ENCODE assay signal across 9 cellular contexts in genomic region chr4:1055721-1056590, GRCh38. TPM values are rescaled to one million over a fixed set of nuclear protein-coding genes. Genes with fewer than 3 reads are reported as not detected.
DNase-seq lines count a peak whose midpoint lies in the region; ATAC-seq and TF ChIP-seq lines count a peak whose summit lies in the region.
"Had no signal": no experiment of that assay in that cellular context is flagged by ENCODE, and none has a peak within 500 bp of the region (broad histone marks: within the 10 kb centered on the region; RNA-seq: fewer than 3 reads in every experiment).

No MANE protein-coding gene starts in this region.

- no peaks in the 10 kb centered on the region for H3K27me3 ChIP-seq in CD8-positive, alpha-beta memory T cell (ENCODE audit: insufficient read depth, low read length, poor library complexity, severe bottlenecking)
- no peaks in the 10 kb centered on the region for H3K27me3 ChIP-seq in vagina

- peaks cover 12 to 16% (median 14%) of the 10 kb centered on the region in 3 donors for H3K4me1 Mint-ChIP-seq in CD8-positive, alpha-beta memory T cell

- ATAC-seq in HG03354 (IDR thresholded peaks at IDR 0.05; ENCODE audit: poor library complexity, severe bottlenecking, unreplicated experiment) (peak; percentile 65), HG03045 (IDR thresholded peaks at IDR 0.05; ENCODE audit: unreplicated experiment) (no peak)

- peak; percentile 78 to 93 (median 91) for DNase-seq in CD8-positive, alpha-beta memory T cell
- peak; percentile 73 to 76 for DNase-seq in activated CD4-positive, alpha-beta T cell treated with anti-CD3 and anti-CD28 coated beads, Interleukin-2, amount 50 U/mL, for 4 hours
- DNase-seq in epithelial cell of esophagus (ENCODE audit: low read depth) = peak; percentile 49
- DNase-seq in stimulated activated CD4-positive, alpha-beta T cell treated with anti-CD3 and anti-CD28 coated beads, Interleukin-12 subunit alpha, Interleukin-12 subunit beta, amount 100 ng/mL, for 4 hours = peak; percentile 69
- no peak for DNase-seq in NCI-H345 (lab: John Stamatoyannopoulos, UW)
- DNase-seq in vagina (ENCODE audit: extremely low spot score in 2 of 2) = no peak

- no peaks in the 10 kb centered on the region for H3K9me3 ChIP-seq in CD8-positive, alpha-beta memory T cell (ENCODE audit: low read length)
- no peaks in the 10 kb centered on the region for H3K9me3 ChIP-seq in vagina

- POLR2A ChIA-PET in CD8-positive, alpha-beta memory T cell (lab: Charles Lee) = interaction anchor here (1.5 to 1.7 kb wide), 2 partner anchors 69 to 290 kb away, joined by 3 to 10 read pairs; partner anchors contain the start of gene IDUA

- no peaks in the 10 kb centered on the region for H3K9me3 Mint-ChIP-seq in CD8-positive, alpha-beta memory T cell

- TF ChIP-seq CTCF in epithelial cell of esophagus (IDR thresholded peaks at IDR 0.05; ENCODE audit: insufficient read depth, low read depth, low read length, missing control alignments) (no peak), vagina (IDR thresholded peaks at IDR 0.05) (no peak)

- TF ChIP-seq POLR2A in vagina (IDR thresholded peaks at IDR 0.05) = no peak

- H3K27ac ChIP-seq in CD8-positive, alpha-beta memory T cell (ENCODE audit: low read depth, low read length) = peak overlapping the region; percentile 53
- H3K27ac ChIP-seq in vagina = no peak overlapping the region
- H3K27ac ChIP-seq: cardiac muscle cell had no signal

- H3K4me1 ChIP-seq in CD8-positive, alpha-beta memory T cell (ENCODE audit: insufficient read depth, low read length) = peaks cover 14% of the 10 kb centered on the region
- peaks cover 5% of the 10 kb centered on the region for H3K4me1 ChIP-seq in vagina

- H3K27me3 Mint-ChIP-seq in CD8-positive, alpha-beta memory T cell = peaks cover 16 to 18% of the 10 kb centered on the region in 2 donors

- peak overlapping the region; percentile 78 to 97 (median 94) for H3K27ac Mint-ChIP-seq in CD8-positive, alpha-beta memory T cell

- H3K36me3 Mint-ChIP-seq in CD8-positive, alpha-beta memory T cell = peaks cover 0 to 3% (median 0%) of the 10 kb centered on the region in 3 donors

- intact Hi-C loops in vagina (cut with DNase I) = no loop called here

- no peaks in the 10 kb centered on the region for H3K36me3 ChIP-seq in CD8-positive, alpha-beta memory T cell (ENCODE audit: insufficient read depth, low read length)
- H3K36me3 ChIP-seq in vagina = no peaks in the 10 kb centered on the region
- H3K36me3 ChIP-seq: cardiac muscle cell had no signal

- peak overlapping the region; percentile 75 to 90 (median 84) for H3K4me3 Mint-ChIP-seq in CD8-positive, alpha-beta memory T cell

- peak overlapping the region; percentile 67 for H3K4me3 ChIP-seq in CD8-positive, alpha-beta memory T cell (ENCODE audit: low read length)
- H3K4me3 ChIP-seq in epithelial cell of esophagus (ENCODE audit: low read length) = no peak overlapping the region
- no peak overlapping the region for H3K4me3 ChIP-seq in vagina
- H3K4me3 ChIP-seq: cardiac muscle cell had no signal

- CTCF ChIA-PET in CD8-positive, alpha-beta memory T cell (lab: Charles Lee) = interaction anchor here (1.1 kb wide), 1 partner anchor 212 kb away, joined by 3 read pairs; no protein-coding TSS in a partner anchor

RNA-seq across cellular contexts. Expression of gene FGFRL1, which starts 44.5 kb away (rescaled TPM):
- 10 to 100 TPM; 12.3 to 14.5 TPM for total RNA-seq in CD8-positive, alpha-beta memory T cell
- 1.4 TPM for polyA plus RNA-seq in CD8-positive, alpha-beta memory T cell
- total RNA-seq in vagina = 20.9 TPM

RNA-seq across cellular contexts. Expression of gene RNF212, which starts 57.4 kb away (rescaled TPM):
- 1 to 10 TPM; 1.2 TPM for total RNA-seq in CD8-positive, alpha-beta memory T cell
- 2.0 TPM for polyA plus RNA-seq in CD8-positive, alpha-beta memory T cell
- 7.9 TPM for total RNA-seq in vagina

Comparison
In these comparisons a context has a peak if more than half of its experiments do, and no peak if none do; other contexts are left out.
1. DNase-seq: peak in CD8-positive, alpha-beta memory T cell (5 of 5), activated CD4-positive, alpha-beta T cell treated with anti-CD3 and anti-CD28 coated beads, Interleukin-2, amount 50 U/mL, for 4 hours (2 of 2), epithelial cell of esophagus (single experiment) and stimulated activated CD4-positive, alpha-beta T cell treated with anti-CD3 and anti-CD28 coated beads, Interleukin-12 subunit alpha, Interleukin-12 subunit beta, amount 100 ng/mL, for 4 hours (single experiment); none in NCI-H345 (single experiment) and vagina (0 of 2).